In genomic region chrX:105263805-105264204, GRCh38 we compare ENCODE assay signal across 6 cellular contexts. TPM values are rescaled to one million over a fixed set of nuclear protein-coding genes. Genes with fewer than 3 reads are reported as not detected.
"Had no signal": no experiment of that assay in that cellular context is flagged by ENCODE, and none has a peak within 500 bp of the region (broad histone marks: within the 10 kb centered on the region; RNA-seq: fewer than 3 reads in every experiment).

No MANE protein-coding gene starts in this region.

RNA-seq across cellular contexts. Expression of gene TEX13A, which starts 43.3 kb away (rescaled TPM):
- total RNA-seq: LHCN-M2, NCI-H460, PC-3, Peyer's patch, Right ventricle myocardium superior, SJSA1 had no signal
